ENCODE assay signal across 9 cellular contexts in genomic region chr16:87457724-87458423, GRCh38. TPM values are rescaled to one million over a fixed set of nuclear protein-coding genes. Genes with fewer than 3 reads are reported as not detected.
DNase-seq lines count a peak whose midpoint lies in the region; ATAC-seq, FAIRE-seq and TF ChIP-seq lines count a peak whose summit lies in the region.
"Had no signal": no experiment of that assay in that cellular context is flagged by ENCODE, and none has a peak within 500 bp of the region (broad histone marks: within the 10 kb centered on the region; RNA-seq: fewer than 3 reads in every experiment).

No MANE protein-coding gene starts in this region.

- H3K27ac ChIP-seq in keratinocyte (ENCODE audit: control insufficient read depth, insufficient read depth, low read length) (peak overlapping the region; percentile 28), transverse colon (peak overlapping the region; percentile 69 to 78 (median 72)), testis (no peak overlapping the region)

- TF ChIP-seq CTCF in keratinocyte (optimal IDR thresholded peaks at IDR 0.05 in 1 of 3, IDR thresholded peaks at IDR 0.05 in 1 of 3, conservative IDR thresholded peaks at IDR 0.05 in 1 of 3; ENCODE audit: extremely low read depth in 1 of 3, insufficient read depth in 2 of 3, low read length in 3 of 3) (no peak), transverse colon (IDR thresholded peaks at IDR 0.05) (no peak), testis (IDR thresholded peaks at IDR 0.05) (no peak)

- CTCF ChIA-PET in activated naive CD4-positive, alpha-beta T cell treated with anti-CD3 and anti-CD28 coated beads, Interleukin-2, amount 10 ng/mL, durations not matched to agents 7 days and 5 days (lab: Charles Lee) = no interaction called here

- TF ChIP-seq EP300 in transverse colon (IDR thresholded peaks at IDR 0.05; ENCODE audit: low read depth) = no peak

- peak overlapping the region; percentile 22 for H3K4me2 ChIP-seq in keratinocyte (ENCODE audit: control insufficient read depth, extremely low read depth, insufficient read depth, low read depth, low read length)

- H3K9me1 ChIP-seq in keratinocyte (ENCODE audit: control insufficient read depth, extremely low read depth, insufficient read depth, low read length) = no peaks in the 10 kb centered on the region

- peaks cover 8 to 14% of the 10 kb centered on the region in 2 experiments for H3K36me3 ChIP-seq in keratinocyte (ENCODE audit: control insufficient read depth in 2 of 2, extremely low read depth in 1 of 2, insufficient read depth in 2 of 2, low read length in 2 of 2)
- peaks cover 0 to 15% (median 7%) of the 10 kb centered on the region in 4 donors for H3K36me3 ChIP-seq in transverse colon
- no peaks in the 10 kb centered on the region for H3K36me3 ChIP-seq in testis (ENCODE audit: low read depth, missing control alignments)

- H3K4me3 Mint-ChIP-seq in activated naive CD4-positive, alpha-beta T cell treated with anti-CD3 and anti-CD28 coated beads, Interleukin-2, amount 10 ng/mL, durations not matched to agents 7 days and 5 days = no peak overlapping the region

- H3K4me1 Mint-ChIP-seq in activated naive CD4-positive, alpha-beta T cell treated with anti-CD3 and anti-CD28 coated beads, Interleukin-2, amount 10 ng/mL, durations not matched to agents 7 days and 5 days = peaks cover 11% of the 10 kb centered on the region

- no peaks in the 10 kb centered on the region for H4K20me1 ChIP-seq in keratinocyte (ENCODE audit: control insufficient read depth, extremely low read depth, insufficient read depth, low read length)

- no peaks in the 10 kb centered on the region for H3K27me3 Mint-ChIP-seq in activated naive CD4-positive, alpha-beta T cell treated with anti-CD3 and anti-CD28 coated beads, Interleukin-2, amount 10 ng/mL, durations not matched to agents 7 days and 5 days

- FAIRE-seq in keratinocyte (lab: Jason Lieb, UNC) = peak; percentile 85

- H3K27me3 ChIP-seq in keratinocyte (ENCODE audit: control insufficient read depth, extremely low read depth, insufficient read depth, low read length) (no peaks in the 10 kb centered on the region), transverse colon (no peaks in the 10 kb centered on the region), testis (no peaks in the 10 kb centered on the region)

- peak overlapping the region; percentile 5 for H3K9ac ChIP-seq in keratinocyte (ENCODE audit: control insufficient read depth, extremely low read depth, insufficient read depth, low read length)

- H3K36me3 Mint-ChIP-seq in activated naive CD4-positive, alpha-beta T cell treated with anti-CD3 and anti-CD28 coated beads, Interleukin-2, amount 10 ng/mL, durations not matched to agents 7 days and 5 days = peaks cover 4% of the 10 kb centered on the region

- DNase-seq in activated naive CD4-positive, alpha-beta T cell treated with Interleukin-2 at 50 U/mL for 16 hours = peak; percentile 62
- no peak for DNase-seq in activated naive CD4-positive, alpha-beta T cell treated with anti-CD3 and anti-CD28 coated beads, Interleukin-2, amount 10 ng/mL, durations not matched to agents 7 days and 5 days
- DNase-seq in activated CD8-positive, alpha-beta memory T cell treated with anti-CD3 and anti-CD28 coated beads for 24 hours = peak; percentile 65
- DNase-seq in keratinocyte (ENCODE audit: low read depth, low spot score) (peak; percentile 67), transverse colon (no peak), testis (no peak)
- DNase-seq: DND-41 had no signal

- H2AFZ ChIP-seq in keratinocyte (ENCODE audit: control insufficient read depth, low read length) = no peak overlapping the region

- H3K4me1 ChIP-seq in keratinocyte (ENCODE audit: control insufficient read depth, extremely low read depth, insufficient read depth, low read length) = peaks cover 22% of the 10 kb centered on the region
- peaks cover 14 to 56% (median 25%) of the 10 kb centered on the region in 4 donors for H3K4me1 ChIP-seq in transverse colon
- peaks cover 11% of the 10 kb centered on the region for H3K4me1 ChIP-seq in testis

- H3K27ac Mint-ChIP-seq in activated naive CD4-positive, alpha-beta T cell treated with anti-CD3 and anti-CD28 coated beads, Interleukin-2, amount 10 ng/mL, durations not matched to agents 7 days and 5 days = no peak overlapping the region

- H3K79me2 ChIP-seq in keratinocyte (ENCODE audit: control insufficient read depth, insufficient read depth, low read length) = peaks cover 3% of the 10 kb centered on the region

- in situ Hi-C loops in transverse colon (cut with MboI; ENCODE audit: low pct_ligation_motif_present in 1 of 4, low pct_unique_long_range_greater_than_20kb in 1 of 4, low sequenced_read_pairs in 3 of 4) = no loop called here

- intact Hi-C loops in transverse colon (cut with DNase I; ENCODE audit: low total_unique reads) = no loop called here
- intact Hi-C loops in testis (cut with DNase I; ENCODE audit: low total_unique reads) = no loop called here

- dilution Hi-C loops in keratinocyte (cut with MboI; ENCODE audit: extremely low pct_ligation_motif_present, low sequenced_read_pairs) = no loop called here

- H3K9me3 ChIP-seq in keratinocyte (ENCODE audit: control insufficient read depth, low read depth, low read length) (no peaks in the 10 kb centered on the region), transverse colon (no peaks in the 10 kb centered on the region), testis (no peaks in the 10 kb centered on the region)

- no peak overlapping the region for H3K4me3 ChIP-seq in keratinocyte (ENCODE audit: control insufficient read depth in 2 of 3, extremely low read depth in 1 of 3, insufficient read depth in 2 of 3, low read depth in 1 of 3, low read length in 3 of 3)
- H3K4me3 ChIP-seq in transverse colon = no peak overlapping the region
- H3K4me3 ChIP-seq in testis = no peak overlapping the region

- H3K9me3 Mint-ChIP-seq in activated naive CD4-positive, alpha-beta T cell treated with anti-CD3 and anti-CD28 coated beads, Interleukin-2, amount 10 ng/mL, durations not matched to agents 7 days and 5 days = no peaks in the 10 kb centered on the region

- ATAC-seq in HG03159 (IDR thresholded peaks at IDR 0.05; ENCODE audit: unreplicated experiment) = no peak
- ATAC-seq in GM19452 (IDR thresholded peaks at IDR 0.05; ENCODE audit: unreplicated experiment) = no peak

- WGBS in transverse colon (ENCODE audit: low coverage in 1 of 2), 2 donors = 46 to 61% methylated on average over 10 to 22 of the region's 22 CpGs
- 74 to 90% methylated on average over 22 of the region's 22 CpGs for WGBS in testis, 2 donors

- no peak for TF ChIP-seq POLR2A in transverse colon (IDR thresholded peaks at IDR 0.05)
- TF ChIP-seq POLR2A in testis (IDR thresholded peaks at IDR 0.05) = no peak

RNA-seq across cellular contexts. Expression of gene ZCCHC14, which starts 35.0 kb away (rescaled TPM):
- polyA plus RNA-seq in keratinocyte = 2.8 to 3.9 TPM (median 3.6 TPM) in 3 replicates
- 2.7 TPM for polyA plus RNA-seq in keratinocyte (2011; ENCODE audit: low read depth)
- polyA plus RNA-seq in keratinocyte (2011; cell fraction: cytosol; rRNA removed) = 3.0 and 3.5 TPM in 2 replicates
- 16.7 and 17.6 TPM in 2 replicates for polyA plus RNA-seq in keratinocyte (2011; cell fraction: nucleus; rRNA removed)
- 6.0 and 7.4 TPM in 2 replicates for polyA plus RNA-seq in keratinocyte (2012; ENCODE audit: low replicate concordance)
- 4.8 to 11.9 TPM (median 5.9 TPM) in 3 replicates for polyA minus RNA-seq in keratinocyte
- polyA minus RNA-seq in keratinocyte (2011; cell fraction: cytosol; rRNA and poly(A)+ RNA removed) = 8.2 TPM
- polyA minus RNA-seq in keratinocyte (2011; cell fraction: nucleus; rRNA and poly(A)+ RNA removed) = 10.7 and 15.2 TPM in 2 replicates
- total RNA-seq in transverse colon = 10 to 100 TPM; 27.7 to 56.1 (median 36.7) TPM
- total RNA-seq in testis = 10 to 100 TPM; 82.3 to 94.0 TPM
- 130 TPM for polyA plus RNA-seq in testis (ENCODE audit: insufficient read depth, low read depth, low replicate concordance)

Comparison
In these comparisons a context has a peak if more than half of its experiments do, and no peak if none do; other contexts are left out.
1. DNase-seq: peak in activated naive CD4-positive, alpha-beta T cell treated with Interleukin-2 at 50 U/mL for 16 hours (single experiment), activated CD8-positive, alpha-beta memory T cell treated with anti-CD3 and anti-CD28 coated beads for 24 hours (single experiment) and keratinocyte (single experiment); none in activated naive CD4-positive, alpha-beta T cell treated with anti-CD3 and anti-CD28 coated beads, Interleukin-2, amount 10 ng/mL, durations not matched to agents 7 days and 5 days (single experiment), transverse colon (single experiment) and testis (single experiment).
2. H3K27ac ChIP-seq: peak in keratinocyte (single experiment) and transverse colon (4 of 4); none in testis (0 of 2).